Comparison of ENCODE assay signal across 25 cellular contexts in the genomic region with DNA sequence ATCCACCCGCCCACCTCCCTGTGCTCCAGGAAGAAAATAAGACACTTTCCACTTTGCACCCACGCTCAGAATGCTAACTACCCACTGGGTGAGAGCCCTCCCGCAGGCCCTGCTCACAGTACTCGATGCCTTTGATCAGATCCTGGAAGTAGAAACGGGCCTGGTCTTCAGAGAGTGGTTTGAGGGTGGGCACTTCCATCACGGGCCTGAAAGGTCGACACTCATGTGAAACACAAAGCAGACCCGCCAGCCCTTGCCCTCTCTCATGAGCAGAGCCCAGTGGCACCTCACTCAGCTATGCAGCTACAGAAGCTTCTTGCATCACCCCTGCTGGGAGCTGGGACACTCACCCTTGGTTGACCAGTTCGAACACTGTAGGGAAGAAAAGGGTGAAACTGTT. TPM values are rescaled to one million over a fixed set of nuclear protein-coding genes. Genes with fewer than 3 reads are reported as not detected.
DNase-seq lines count a peak whose midpoint lies in the region; ATAC-seq and TF ChIP-seq lines count a peak whose summit lies in the region.
"Had no signal": no experiment of that assay in that cellular context is flagged by ENCODE, and none has a peak within 500 bp of the region (broad histone marks: within the 10 kb centered on the region; RNA-seq: fewer than 3 reads in every experiment).

No MANE protein-coding gene starts in this region.

- H3K36me3 Mint-ChIP-seq in activated CD4-positive, alpha-beta T cell treated with anti-CD3 and anti-CD28 coated beads for 36 hours (ENCODE audit: low read depth): peaks cover 68% of the 10 kb centered on the region
- H3K36me3 Mint-ChIP-seq in activated naive CD8-positive, alpha-beta T cell treated with anti-CD3 and anti-CD28 coated beads, Interleukin-2, amount 50 U/mL, for 24 hours (ENCODE audit: low read depth): peaks cover 61% of the 10 kb centered on the region
- H3K36me3 Mint-ChIP-seq in progenitor cell of endocrine pancreas (ENCODE audit: insufficient read depth): peaks cover 47% of the 10 kb centered on the region

- H3K9me3 Mint-ChIP-seq in activated CD4-positive, alpha-beta T cell treated with anti-CD3 and anti-CD28 coated beads for 36 hours (ENCODE audit: low read depth): no peaks in the 10 kb centered on the region
- no peaks in the 10 kb centered on the region for H3K9me3 Mint-ChIP-seq in activated naive CD8-positive, alpha-beta T cell treated with anti-CD3 and anti-CD28 coated beads, Interleukin-2, amount 50 U/mL, for 24 hours
- H3K9me3 Mint-ChIP-seq in progenitor cell of endocrine pancreas (ENCODE audit: low read depth): no peaks in the 10 kb centered on the region
- H3K9me3 Mint-ChIP-seq: activated T-helper 1 cell treated with anti-CD3 and anti-CD28 coated beads, Interleukin-12 subunit alpha, Interleukin-12 subunit beta, Interleukin-2, Interleukin-4 antibody, amounts not matched to agents 30 ng/mL and 10 ng/mL and 1 ng/mL, durations not matched to agents 14 hours and 24 hours and 36 hours; HFFc6 had no signal

- in situ Hi-C loops in KBM-7 (cut with MboI; ENCODE audit: low pct_unique_long_range_greater_than_20kb, low sequenced_read_pairs): no loop called here

- H3K27me3 Mint-ChIP-seq in activated CD4-positive, alpha-beta T cell treated with anti-CD3 and anti-CD28 coated beads for 36 hours: no peaks in the 10 kb centered on the region
- no peaks in the 10 kb centered on the region for H3K27me3 Mint-ChIP-seq in activated naive CD8-positive, alpha-beta T cell treated with anti-CD3 and anti-CD28 coated beads, Interleukin-2, amount 50 U/mL, for 24 hours
- no peaks in the 10 kb centered on the region for H3K27me3 Mint-ChIP-seq in progenitor cell of endocrine pancreas
- H3K27me3 Mint-ChIP-seq: effector memory CD8-positive, alpha-beta T cell had no signal

- H3K4me1 Mint-ChIP-seq in activated CD4-positive, alpha-beta T cell treated with anti-CD3 and anti-CD28 coated beads for 36 hours: peaks cover 8% of the 10 kb centered on the region
- peaks cover 5% of the 10 kb centered on the region for H3K4me1 Mint-ChIP-seq in activated naive CD8-positive, alpha-beta T cell treated with anti-CD3 and anti-CD28 coated beads, Interleukin-2, amount 50 U/mL, for 24 hours
- H3K4me1 Mint-ChIP-seq in progenitor cell of endocrine pancreas (ENCODE audit: low read depth): no peaks in the 10 kb centered on the region

- POLR2A ChIA-PET in activated CD4-positive, alpha-beta T cell treated with anti-CD3 and anti-CD28 coated beads for 36 hours (lab: Charles Lee): no interaction called here

- no peak for TF ChIP-seq CTCF in progenitor cell of endocrine pancreas (IDR thresholded peaks at IDR 0.05; ENCODE audit: unreplicated experiment)

- CTCF ChIA-PET in activated CD4-positive, alpha-beta T cell treated with anti-CD3 and anti-CD28 coated beads for 36 hours (lab: Charles Lee): interaction anchor here (0.6 kb wide), 1 partner anchor 674 kb away, joined by 4 read pairs; no protein-coding TSS in a partner anchor

- H3K4me3 Mint-ChIP-seq in activated CD4-positive, alpha-beta T cell treated with anti-CD3 and anti-CD28 coated beads for 36 hours: no peak overlapping the region
- H3K4me3 Mint-ChIP-seq in activated naive CD8-positive, alpha-beta T cell treated with anti-CD3 and anti-CD28 coated beads, Interleukin-2, amount 50 U/mL, for 24 hours: no peak overlapping the region
- H3K4me3 Mint-ChIP-seq in progenitor cell of endocrine pancreas (ENCODE audit: low read depth): no peak overlapping the region
- H3K4me3 Mint-ChIP-seq: activated T-helper 1 cell treated with anti-CD3 and anti-CD28 coated beads, Interleukin-12 subunit alpha, Interleukin-12 subunit beta, Interleukin-2, Interleukin-4 antibody, amounts not matched to agents 30 ng/mL and 10 ng/mL and 1 ng/mL, durations not matched to agents 14 hours and 24 hours and 36 hours; effector memory CD8-positive, alpha-beta T cell; HFFc6 had no signal

- peak; percentile 52 for ATAC-seq in activated CD4-positive, alpha-beta T cell treated with anti-CD3 and anti-CD28 coated beads for 36 hours
- ATAC-seq in activated naive CD8-positive, alpha-beta T cell treated with anti-CD3 and anti-CD28 coated beads, Interleukin-2, amount 50 U/mL, for 24 hours: peak; percentile 53
- ATAC-seq: effector memory CD8-positive, alpha-beta T cell; esophagus mucosa had no signal

- intact Hi-C loops in activated CD4-positive, alpha-beta T cell treated with anti-CD3 and anti-CD28 coated beads for 36 hours (cut with DNase I, micrococcal nuclease): no loop called here

- peak; percentile 24 for DNase-seq in activated CD4-positive, alpha-beta T cell treated with anti-CD3 and anti-CD28 coated beads for 36 hours
- no peak for DNase-seq in activated CD4-positive, alpha-beta T cell treated with anti-CD3 and anti-CD28 coated beads, Interleukin-2, amount 50 U/mL, for 1 hour
- DNase-seq in KBM-7 (peak; percentile 30), progenitor cell of endocrine pancreas (ENCODE audit: low spot score, unreplicated experiment) (no peak), SW480 (ENCODE audit: low spot score) (no peak), HUDEP-2 (lab: John Stamatoyannopoulos, UW; ENCODE audit: unreplicated experiment in 76 of 76) (no peak)
- DNase-seq in activated naive CD8-positive, alpha-beta T cell treated with anti-CD3 and anti-CD28 coated beads, Interleukin-2, amount 50 U/mL, for 24 hours: no peak
- no peak for DNase-seq in stimulated activated CD4-positive, alpha-beta T cell treated with anti-CD3 and anti-CD28 coated beads, Interleukin-12 subunit alpha, Interleukin-12 subunit beta, amount 100 ng/mL, for 4 hours
- DNase-seq: ACHN; activated CD4-positive, alpha-beta T cell treated with anti-CD3 and anti-CD28 coated beads for 1 hour; colonic mucosa; effector memory CD8-positive, alpha-beta T cell; HFFc6; hypothalamus; NCI-H1092 treated with DMSO at 0.1 percent for 48 hours; NCI-H2081 treated with DMSO at 0.1 percent for 48 hours; NCI-H510A treated with DMSO at 0.1 percent for 48 hours; occipital lobe; Right ventricle myocardium superior; stimulated activated CD4-positive, alpha-beta T cell treated with anti-CD3 and anti-CD28 coated beads, Interleukin-4, amount 100 ng/mL, for 24 hours; stomach; T-helper 1 cell; transverse colon had no signal

- H3K27ac Mint-ChIP-seq in activated CD4-positive, alpha-beta T cell treated with anti-CD3 and anti-CD28 coated beads for 36 hours: no peak overlapping the region
- no peak overlapping the region for H3K27ac Mint-ChIP-seq in activated naive CD8-positive, alpha-beta T cell treated with anti-CD3 and anti-CD28 coated beads, Interleukin-2, amount 50 U/mL, for 24 hours
- peak overlapping the region; percentile 76 for H3K27ac Mint-ChIP-seq in progenitor cell of endocrine pancreas
- H3K27ac Mint-ChIP-seq: activated T-helper 1 cell treated with anti-CD3 and anti-CD28 coated beads, Interleukin-12 subunit alpha, Interleukin-12 subunit beta, Interleukin-2, Interleukin-4 antibody, amounts not matched to agents 30 ng/mL and 10 ng/mL and 1 ng/mL, durations not matched to agents 14 hours and 24 hours and 36 hours; effector memory CD8-positive, alpha-beta T cell; HFFc6 had no signal

RNA-seq across cellular contexts. Expression of gene CAMKK2, which starts 41.1 kb away (rescaled TPM):
- total RNA-seq in activated CD4-positive, alpha-beta T cell treated with anti-CD3 and anti-CD28 coated beads for 36 hours: 10 to 100 TPM; 24.2 to 30.3 TPM
- 38.4 and 44.2 TPM in 2 replicates for total RNA-seq in progenitor cell of endocrine pancreas

RNA-seq across cellular contexts. Expression of gene P2RX4, which starts 45.5 kb away (rescaled TPM):
- 10 to 100 TPM; 21.2 to 21.6 TPM for total RNA-seq in activated CD4-positive, alpha-beta T cell treated with anti-CD3 and anti-CD28 coated beads for 36 hours
- 23.9 and 28.3 TPM in 2 replicates for total RNA-seq in progenitor cell of endocrine pancreas

Comparison
In these comparisons a context has a peak if more than half of its experiments do, and no peak if none do; other contexts are left out.
1. DNase-seq: peak in activated CD4-positive, alpha-beta T cell treated with anti-CD3 and anti-CD28 coated beads for 36 hours (single experiment) and KBM-7 (single experiment); none in activated CD4-positive, alpha-beta T cell treated with anti-CD3 and anti-CD28 coated beads, Interleukin-2, amount 50 U/mL, for 1 hour (single experiment), activated naive CD8-positive, alpha-beta T cell treated with anti-CD3 and anti-CD28 coated beads, Interleukin-2, amount 50 U/mL, for 24 hours (single experiment), progenitor cell of endocrine pancreas (single experiment), SW480 (single experiment), stimulated activated CD4-positive, alpha-beta T cell treated with anti-CD3 and anti-CD28 coated beads, Interleukin-12 subunit alpha, Interleukin-12 subunit beta, amount 100 ng/mL, for 4 hours (single experiment) and HUDEP-2 (0 of 76).